10 cellular contexts compared by ENCODE assay signal in the genomic region with DNA sequence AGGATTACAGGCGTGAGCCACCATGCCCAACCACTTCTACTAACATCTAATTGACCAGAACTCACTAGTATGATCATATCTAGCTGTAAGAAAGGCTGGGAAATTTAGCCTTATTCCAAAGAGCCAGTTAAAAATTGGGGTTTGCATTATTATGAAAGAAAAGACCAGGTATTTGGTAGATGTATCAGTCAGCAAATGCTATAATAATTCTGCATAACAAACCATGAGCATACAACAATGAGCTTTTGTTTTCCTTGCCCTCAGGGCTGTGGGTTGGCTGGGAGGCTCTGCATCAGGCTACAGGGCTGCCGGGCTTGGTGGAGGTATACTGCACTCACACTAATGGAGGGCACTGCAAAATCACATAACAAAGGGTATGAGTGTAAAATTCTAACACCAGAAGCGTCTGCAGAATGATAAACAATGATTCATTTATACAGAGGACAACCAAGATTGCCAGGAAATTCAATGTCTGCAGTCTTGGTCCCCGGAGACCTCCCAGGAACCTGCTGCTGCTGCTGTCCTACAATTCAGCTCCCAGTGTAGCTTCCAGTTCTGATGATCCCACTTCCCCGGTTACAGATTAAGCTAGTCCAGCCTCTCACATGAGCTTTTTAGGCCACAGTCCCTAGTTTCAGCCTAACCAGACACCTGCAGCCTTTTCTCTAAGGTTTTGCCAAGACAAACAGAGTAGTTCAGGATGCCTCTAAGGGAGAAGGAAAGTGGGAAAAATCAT. TPM values are rescaled to one million over a fixed set of nuclear protein-coding genes. Genes with fewer than 3 reads are reported as not detected.
DNase-seq lines count a peak whose midpoint lies in the region; ATAC-seq and TF ChIP-seq lines count a peak whose summit lies in the region.
"Had no signal": no experiment of that assay in that cellular context is flagged by ENCODE, and none has a peak within 500 bp of the region (broad histone marks: within the 10 kb centered on the region; RNA-seq: fewer than 3 reads in every experiment).

No MANE protein-coding gene starts in this region.

- H3K4me3 ChIP-seq in cardiac fibroblast (replicated peaks in 1 of 2; ENCODE audit: low read depth in 2 of 2, low read length in 2 of 2) = no peak overlapping the region
- H3K4me3 ChIP-seq in sigmoid colon = no peak overlapping the region
- H3K4me3 ChIP-seq: Peyer's patch had no signal

- WGBS in sigmoid colon, 2 donors = 41 to 62% methylated on average over 5 of the region's 5 CpGs

- DNase-seq in Right ventricle myocardium inferior (ENCODE audit: missing footprints) (no peak), cardiac septum (ENCODE audit: low spot score) (no peak), cardiac fibroblast (ENCODE audit: low read depth in 2 of 2) (peak; percentile 67 to 70), NCI-H2107 (lab: John Stamatoyannopoulos, UW) (no peak), sigmoid colon (no peak), NCI-H82 (lab: John Stamatoyannopoulos, UW) (no peak)
- no peak for DNase-seq in effector CD8-positive, alpha-beta T cell (lab: John Stamatoyannopoulos, UW)
- DNase-seq: activated CD4-positive, alpha-beta T cell treated with anti-CD3 and anti-CD28 coated beads, Interleukin-2, amount 10 ng/mL, durations not matched to agents 7 days and 5 days; Peyer's patch had no signal

- peak; percentile 71 for ATAC-seq in Right ventricle myocardium inferior

- no peaks in the 10 kb centered on the region for H3K27me3 ChIP-seq in layer of hippocampus (ENCODE audit: control insufficient read depth, insufficient read depth, low read length)
- no peaks in the 10 kb centered on the region for H3K27me3 ChIP-seq in sigmoid colon
- H3K27me3 ChIP-seq: Peyer's patch had no signal

- H3K27ac ChIP-seq in layer of hippocampus (ENCODE audit: low read depth, low read length) = peak overlapping the region; percentile 75
- no peak overlapping the region for H3K27ac ChIP-seq in sigmoid colon

- intact Hi-C loops in Right ventricle myocardium inferior (cut with DNase I) = loop anchor here (5.0 kb wide), 1 partner anchor 34 kb away; a partner anchor contains a TSS
- intact Hi-C loops in cardiac septum (cut with DNase I) = loop anchor here (5.0 kb wide), 1 partner anchor 76 kb away; no protein-coding TSS in a partner anchor
- intact Hi-C loops in sigmoid colon (cut with DNase I) = no loop called here

- H3K36me3 ChIP-seq in sigmoid colon = no peaks in the 10 kb centered on the region
- H3K36me3 ChIP-seq: Peyer's patch had no signal

- TF ChIP-seq POLR2A in sigmoid colon (IDR thresholded peaks at IDR 0.05) = no peak

- H3K9me3 ChIP-seq in sigmoid colon = no peaks in the 10 kb centered on the region
- H3K9me3 ChIP-seq: Peyer's patch had no signal

- TF ChIP-seq CTCF in cardiac fibroblast (IDR thresholded peaks at IDR 0.05; ENCODE audit: low read depth, low read length) = no peak
- TF ChIP-seq CTCF in sigmoid colon (IDR thresholded peaks at IDR 0.05) = no peak

- no peak for TF ChIP-seq EP300 in sigmoid colon (IDR thresholded peaks at IDR 0.05)

- peaks cover 0 to 16% (median 10%) of the 10 kb centered on the region in 4 donors for H3K4me1 ChIP-seq in sigmoid colon

RNA-seq across cellular contexts. Expression of a gene that starts 32.2 kb away (rescaled TPM):
- total RNA-seq in Right ventricle myocardium inferior (6.8 TPM), cardiac septum (3.8 TPM), sigmoid colon (10 to 100 TPM; 16.1 to 24.2 (median 17.9) TPM)
- polyA plus RNA-seq in sigmoid colon = 1 to 10 TPM; 2.8 to 9.7 (median 8.4) TPM

Comparison
In these comparisons a context has a peak if more than half of its experiments do, and no peak if none do; other contexts are left out.
1. DNase-seq: peak in cardiac fibroblast (2 of 2); none in Right ventricle myocardium inferior (single experiment), cardiac septum (single experiment), NCI-H2107 (single experiment), sigmoid colon (single experiment), effector CD8-positive, alpha-beta T cell (single experiment) and NCI-H82 (single experiment).